Comparison of ENCODE assay signal across 14 cellular contexts in genomic region chr6:151723152-151723551, GRCh38.
DNase-seq lines count a peak whose midpoint lies in the region; ATAC-seq lines count a peak whose summit lies in the region.
"Had no signal": no experiment of that assay in that cellular context is flagged by ENCODE, and none has a peak within 500 bp of the region (broad histone marks: within the 10 kb centered on the region; RNA-seq: fewer than 3 reads in every experiment).

No MANE protein-coding gene starts in this region.

- H3K4me1 Mint-ChIP-seq in CD4-positive, CD25-positive, alpha-beta regulatory T cell, result peaks cover 0 to 27% (median 11%) of the 10 kb centered on the region in 4 donors
- H3K4me1 Mint-ChIP-seq: brain, H9, neural progenitor cell had no signal

- no peaks in the 10 kb centered on the region for H3K27me3 Mint-ChIP-seq in CD4-positive, CD25-positive, alpha-beta regulatory T cell
- H3K27me3 Mint-ChIP-seq: brain had no signal

- H3K9me3 ChIP-seq in CD4-positive, CD25-positive, alpha-beta regulatory T cell (ENCODE audit: control insufficient read depth in 2 of 2, low read length in 2 of 2), result no peaks in the 10 kb centered on the region
- H3K9me3 ChIP-seq: gastrocnemius medialis had no signal

- H3K27me3 ChIP-seq in CD4-positive, CD25-positive, alpha-beta regulatory T cell (ENCODE audit: control insufficient read depth, insufficient read depth, low read length), result no peaks in the 10 kb centered on the region
- H3K27me3 ChIP-seq: gastrocnemius medialis, neural progenitor cell had no signal

- peak in 1 of 2 donors; percentile 45 for ATAC-seq in CD4-positive, CD25-positive, alpha-beta regulatory T cell (ENCODE audit: low read depth in 2 of 2)
- ATAC-seq in GM19035 (IDR thresholded peaks at IDR 0.05; ENCODE audit: unreplicated experiment) (peak; percentile 78), HG03095 (IDR thresholded peaks at IDR 0.05; ENCODE audit: unreplicated experiment) (peak; percentile 75), GM21737 (IDR thresholded peaks at IDR 0.05; ENCODE audit: unreplicated experiment) (no peak)
- ATAC-seq: gastrocnemius medialis had no signal

- peak overlapping the region in 1 of 3 donors; percentile 36 for H3K27ac Mint-ChIP-seq in CD4-positive, CD25-positive, alpha-beta regulatory T cell
- H3K27ac Mint-ChIP-seq: brain, CD14-positive monocyte, H9, neural progenitor cell had no signal

- H3K27ac ChIP-seq in CD4-positive, CD25-positive, alpha-beta regulatory T cell (ENCODE audit: insufficient read depth, low read length, poor library complexity, severe bottlenecking), result no peak overlapping the region
- H3K27ac ChIP-seq: gastrocnemius medialis, neural progenitor cell had no signal

- no peak overlapping the region for H3K4me3 ChIP-seq in CD4-positive, CD25-positive, alpha-beta regulatory T cell (ENCODE audit: low read depth, low read length)
- H3K4me3 ChIP-seq: gastrocnemius medialis, neural progenitor cell had no signal

- H3K4me3 Mint-ChIP-seq in CD4-positive, CD25-positive, alpha-beta regulatory T cell, result no peak overlapping the region
- H3K4me3 Mint-ChIP-seq: brain, CD14-positive monocyte, H9, neural progenitor cell had no signal

- H3K36me3 Mint-ChIP-seq in CD4-positive, CD25-positive, alpha-beta regulatory T cell, result no peaks in the 10 kb centered on the region
- H3K36me3 Mint-ChIP-seq: brain, CD14-positive monocyte, neural progenitor cell had no signal

- H3K4me1 ChIP-seq in CD4-positive, CD25-positive, alpha-beta regulatory T cell (ENCODE audit: control insufficient read depth, insufficient read depth, low read length, poor library complexity, severe bottlenecking), result peaks cover 7% of the 10 kb centered on the region
- H3K4me1 ChIP-seq: gastrocnemius medialis, neural progenitor cell had no signal

- H3K9me3 Mint-ChIP-seq in CD4-positive, CD25-positive, alpha-beta regulatory T cell, result peaks cover 0 to 3% (median 0%) of the 10 kb centered on the region in 7 donors
- H3K9me3 Mint-ChIP-seq: brain, CD14-positive monocyte, H9, neural progenitor cell had no signal

- peak in 2 of 3 donors; percentile 5 to 23 for DNase-seq in CD4-positive, CD25-positive, alpha-beta regulatory T cell
- DNase-seq in activated naive CD8-positive, alpha-beta T cell treated with anti-CD3 and anti-CD28 coated beads, Interleukin-2, amount 50 U/mL, for 16 hours (ENCODE audit: low read depth, low spot score), result peak; percentile 17
- no peak for DNase-seq in NCI-H2107 (lab: John Stamatoyannopoulos, UW)
- DNase-seq in islet precursor cell, result no peak
- DNase-seq in NCI-H345 (lab: John Stamatoyannopoulos, UW), result no peak
- DNase-seq: gastrocnemius medialis, H9, NCI-H1092 treated with DMSO at 0.1 percent for 48 hours had no signal

- H3K36me3 ChIP-seq in CD4-positive, CD25-positive, alpha-beta regulatory T cell (ENCODE audit: control insufficient read depth, insufficient read depth, low read length), result no peaks in the 10 kb centered on the region
- H3K36me3 ChIP-seq: gastrocnemius medialis, neural progenitor cell had no signal

Comparison
In these comparisons a context has a peak if more than half of its experiments do, and no peak if none do; other contexts are left out.
1. DNase-seq: peak in CD4-positive, CD25-positive, alpha-beta regulatory T cell (2 of 3) and activated naive CD8-positive, alpha-beta T cell treated with anti-CD3 and anti-CD28 coated beads, Interleukin-2, amount 50 U/mL, for 16 hours (single experiment); none in NCI-H2107 (single experiment), islet precursor cell (single experiment) and NCI-H345 (single experiment).